8 cellular contexts compared by ENCODE assay signal in genomic region chr21:21163904-21164303, GRCh38.
DNase-seq lines count a peak whose midpoint lies in the region; ATAC-seq and TF ChIP-seq lines count a peak whose summit lies in the region.

No MANE protein-coding gene starts in this region.

- intact Hi-C loops in ascending aorta (cut with DNase I): no loop called here

- DNase-seq in BJ (ENCODE audit: low read depth): no peak
- DNase-seq in M059J (ENCODE audit: low read depth): peak; percentile 68
- peak; percentile 23 for DNase-seq in RWPE1 (ENCODE audit: low spot score)
- DNase-seq in astrocyte of the cerebellum (ENCODE audit: low read depth): peak; percentile 69
- DNase-seq in iPS DF 6.9 (ENCODE audit: low read depth, low spot score): peak; percentile 2
- peak; percentile 5 to 6 for DNase-seq in stimulated activated CD4-positive, alpha-beta T cell treated with anti-CD3 and anti-CD28 coated beads, Interleukin-1b, Interleukin-23, amount 100 ng/mL, for 4 hours (ENCODE audit: low read depth in 2 of 2)
- DNase-seq in ascending aorta (ENCODE audit: low spot score in 2 of 2): no peak

- CTCF ChIA-PET in BJ (lab: Yijun Ruan, JAX): interaction anchor here (0.7 to 1.3 kb wide), 7 partner anchors 11 to 526 kb away, joined by 3 to 9 read pairs (median 3); no protein-coding TSS in a partner anchor
- CTCF ChIA-PET in RWPE1 (lab: Yijun Ruan, JAX): interaction anchor here (0.7 kb wide), 1 partner anchor 236 kb away, joined by 3 read pairs; no protein-coding TSS in a partner anchor

- no peaks in the 10 kb centered on the region for H3K36me3 ChIP-seq in BJ (ENCODE audit: control insufficient read depth, insufficient read depth, low read length)
- H3K36me3 ChIP-seq in iPS DF 6.9 (ENCODE audit: control insufficient read depth, insufficient read depth, low read length): no peaks in the 10 kb centered on the region
- no peaks in the 10 kb centered on the region for H3K36me3 ChIP-seq in ascending aorta

- H3K9me3 ChIP-seq in iPS DF 6.9 (ENCODE audit: control insufficient read depth, insufficient read depth, low read length) (no peaks in the 10 kb centered on the region), ascending aorta (no peaks in the 10 kb centered on the region)

- no CpG with 5 or more reads among the region's 1 CpG for WGBS in iPS DF 6.9 (ENCODE audit: insufficient coverage, insufficient read length)

- POLR2A ChIA-PET in BJ (lab: Charles Lee): no interaction called here
- POLR2A ChIA-PET in RWPE1 (lab: Yijun Ruan, JAX; ENCODE audit: low non-redundant PET): no interaction called here

- H3K27ac ChIP-seq in RWPE1 (no peak overlapping the region), iPS DF 6.9 (ENCODE audit: low read length) (no peak overlapping the region), ascending aorta (no peak overlapping the region)

- TF ChIP-seq CTCF in BJ (IDR thresholded peaks at IDR 0.05; ENCODE audit: insufficient read depth, low read depth, low read length) (peak; percentile 62), RWPE1 (conservative IDR thresholded peaks at IDR 0.05; ENCODE audit: low read depth) (peak; percentile 62), astrocyte of the cerebellum (IDR thresholded peaks at IDR 0.05; ENCODE audit: low read depth, low read length, missing control alignments) (peak; percentile 59), ascending aorta (IDR thresholded peaks at IDR 0.05) (peak in 1 of 3 experiments; percentile 41)

- in situ Hi-C loops in astrocyte of the cerebellum (cut with HindIII; ENCODE audit: low sequenced_read_pairs): no loop called here

- H3K4me1 ChIP-seq in iPS DF 6.9 (ENCODE audit: control insufficient read depth, insufficient read depth, low read length): no peaks in the 10 kb centered on the region
- peaks cover 0 to 3% of the 10 kb centered on the region in 2 donors for H3K4me1 ChIP-seq in ascending aorta

- no peaks in the 10 kb centered on the region for H3K27me3 ChIP-seq in BJ (ENCODE audit: control insufficient read depth, insufficient read depth, low read length)
- no peaks in the 10 kb centered on the region for H3K27me3 ChIP-seq in iPS DF 6.9 (ENCODE audit: control insufficient read depth, insufficient read depth, low read length)
- H3K27me3 ChIP-seq in ascending aorta: no peaks in the 10 kb centered on the region

- no peak overlapping the region for H3K4me3 ChIP-seq in BJ (ENCODE audit: low read depth, low read length)
- H3K4me3 ChIP-seq in astrocyte of the cerebellum (ENCODE audit: low read depth, low read length): no peak overlapping the region
- H3K4me3 ChIP-seq in iPS DF 6.9 (ENCODE audit: low read length): no peak overlapping the region
- H3K4me3 ChIP-seq in ascending aorta: no peak overlapping the region

- ATAC-seq in GM19467 (IDR thresholded peaks at IDR 0.05; ENCODE audit: unreplicated experiment): peak; percentile 61

Comparison
In these comparisons a context has a peak if more than half of its experiments do, and no peak if none do; other contexts are left out.
1. DNase-seq: peak in M059J (single experiment), RWPE1 (single experiment), astrocyte of the cerebellum (single experiment), iPS DF 6.9 (single experiment) and stimulated activated CD4-positive, alpha-beta T cell treated with anti-CD3 and anti-CD28 coated beads, Interleukin-1b, Interleukin-23, amount 100 ng/mL, for 4 hours (2 of 2); none in BJ (single experiment) and ascending aorta (0 of 2).